8 cellular contexts compared by ENCODE assay signal in the genomic region with DNA sequence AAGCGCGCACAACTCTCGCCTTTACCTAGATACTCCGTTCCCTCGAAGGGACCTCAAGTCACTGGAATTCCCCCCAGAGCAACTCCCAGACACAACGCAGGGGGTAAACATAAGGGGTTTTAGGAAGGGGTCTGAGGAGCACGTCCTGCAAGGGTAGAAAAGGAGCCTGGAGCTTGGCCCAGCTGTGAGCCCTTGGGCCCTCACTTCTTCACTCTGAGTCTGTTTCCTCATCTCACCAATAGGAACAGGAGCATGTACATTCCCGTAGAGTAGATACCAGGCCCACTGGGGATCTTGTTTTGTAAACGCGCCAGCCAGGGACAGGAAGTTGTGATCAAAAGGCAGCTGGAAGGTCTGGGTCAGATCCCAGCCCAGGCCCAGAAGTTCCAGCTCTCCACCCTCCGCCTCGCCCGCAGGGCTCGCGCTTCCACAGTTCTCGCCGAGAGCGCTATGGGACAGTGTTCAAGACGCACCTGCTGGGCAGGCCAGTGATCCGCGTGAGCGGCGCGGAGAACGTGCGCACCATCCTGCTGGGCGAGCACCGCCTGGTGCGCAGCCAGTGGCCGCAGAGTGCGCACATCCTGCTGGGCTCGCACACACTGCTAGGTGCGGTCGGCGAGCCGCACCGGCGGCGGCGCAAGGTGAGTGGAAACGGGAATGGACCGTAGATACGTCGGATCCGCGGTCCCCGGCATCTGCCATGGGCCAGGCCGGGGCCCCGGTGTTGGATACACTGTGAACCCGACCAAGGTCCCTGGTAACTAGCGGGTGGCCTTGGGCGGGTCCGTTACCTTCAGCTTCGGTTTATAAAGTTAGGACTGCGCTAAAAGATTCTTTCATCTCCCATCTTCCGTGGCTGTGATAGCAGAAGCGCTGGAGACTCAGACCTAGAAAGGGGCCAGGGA. TPM values are rescaled to one million over a fixed set of nuclear protein-coding genes. Genes with fewer than 3 reads are reported as not detected.
DNase-seq lines count a peak whose midpoint lies in the region; ATAC-seq lines count a peak whose summit lies in the region.

No MANE protein-coding gene starts in this region.

- ATAC-seq in GM19463 (IDR thresholded peaks at IDR 0.05; ENCODE audit: unreplicated experiment) (no peak), GM19455 (IDR thresholded peaks at IDR 0.05; ENCODE audit: unreplicated experiment) (no peak)

- peak; percentile 41 for DNase-seq in stimulated activated CD4-positive, alpha-beta T cell treated with anti-CD3 and anti-CD28 coated beads, Interleukin-15, amount 100 ng/mL, for 24 hours
- no peak for DNase-seq in stimulated activated CD4-positive, alpha-beta T cell treated with anti-CD3 and anti-CD28 coated beads, Interleukin-1b, Interleukin-23, amount 100 ng/mL, for 48 hours
- DNase-seq in dermis blood vessel endothelial cell: peak; percentile 47
- DNase-seq in lung microvascular endothelial cell (ENCODE audit: low read depth in 2 of 2): peak; percentile 23 to 79
- DNase-seq in OCI-M1 (lab: John Stamatoyannopoulos, UW): no peak
- DNase-seq in NCI-H510A treated with DMSO at 0.1 percent for 48 hours (lab: John Stamatoyannopoulos, UW): no peak

RNA-seq across cellular contexts. Expression of gene CYP26C1, which starts 1.2 kb away (rescaled TPM):
- total RNA-seq in dermis blood vessel endothelial cell: 1.9 and 5.4 TPM in 2 replicates
- total RNA-seq in lung microvascular endothelial cell: 0.44 and 1.6 TPM in 2 replicates

RNA-seq across cellular contexts. Expression of gene CYP26A1, which starts 11.8 kb away (rescaled TPM):
- 2.2 and 2.7 TPM in 2 replicates for total RNA-seq in dermis blood vessel endothelial cell
- 0.44 and 1.6 TPM in 2 replicates for total RNA-seq in lung microvascular endothelial cell

Comparison
In these comparisons a context has a peak if more than half of its experiments do, and no peak if none do; other contexts are left out.
1. DNase-seq: peak in stimulated activated CD4-positive, alpha-beta T cell treated with anti-CD3 and anti-CD28 coated beads, Interleukin-15, amount 100 ng/mL, for 24 hours (single experiment), dermis blood vessel endothelial cell (single experiment) and lung microvascular endothelial cell (2 of 2); none in stimulated activated CD4-positive, alpha-beta T cell treated with anti-CD3 and anti-CD28 coated beads, Interleukin-1b, Interleukin-23, amount 100 ng/mL, for 48 hours (single experiment), OCI-M1 (single experiment) and NCI-H510A treated with DMSO at 0.1 percent for 48 hours (single experiment).